In genomic region chr10:92593553-92594046, GRCh38 we compare ENCODE assay signal across 8 cellular contexts.
A peak's percentile ranks its signal among the peaks of the same experiment; 100 is the strongest.
DNase-seq lines count a peak whose midpoint lies in the region; ATAC-seq and TF ChIP-seq lines count a peak whose summit lies in the region.

No MANE protein-coding gene starts in this region.

- H3K36me3 ChIP-seq in OCI-LY1 (ENCODE audit: insufficient read depth, low read length): peaks cover 11% of the 10 kb centered on the region
- no peaks in the 10 kb centered on the region for H3K36me3 ChIP-seq in parathyroid adenoma (ENCODE audit: control insufficient read depth, insufficient read depth, low read length)

- no peak for DNase-seq in epithelial cell of prostate (ENCODE audit: low read depth, low spot score)
- DNase-seq in stimulated activated CD4-positive, alpha-beta T cell treated with anti-CD3 and anti-CD28 coated beads, Interleukin-4, amount 100 ng/mL, for 4 hours: no peak
- DNase-seq in GM03348 (ENCODE audit: low spot score): no peak
- DNase-seq in DMS153 treated with DMSO at 0.1 percent for 48 hours (lab: John Stamatoyannopoulos, UW; ENCODE audit: unreplicated experiment): no peak

- no peak for TF ChIP-seq CTCF in OCI-LY1 (IDR thresholded peaks at IDR 0.05; ENCODE audit: low read length)
- TF ChIP-seq CTCF in parathyroid adenoma (IDR thresholded peaks at IDR 0.05): no peak

- H4K20me1 ChIP-seq in OCI-LY1 (ENCODE audit: insufficient read depth, low read length): no peaks in the 10 kb centered on the region

- ATAC-seq in GM18502 (IDR thresholded peaks at IDR 0.05; ENCODE audit: poor library complexity, unreplicated experiment): no peak

- peak overlapping the region; percentile 93 for H3K4me2 ChIP-seq in OCI-LY1 (ENCODE audit: low read length)
- peak overlapping the region; percentile 60 for H3K4me2 ChIP-seq in parathyroid adenoma (ENCODE audit: low read length)

- 0 out of 2 replicates have a peak, but pooled peaks cover 2% of the 10 kb centered on the region for H3F3A ChIP-seq in OCI-LY1 (ENCODE audit: insufficient read depth, low read length)

- H3K9me3 ChIP-seq in OCI-LY1 (ENCODE audit: low read length) (no peaks in the 10 kb centered on the region), parathyroid adenoma (ENCODE audit: control insufficient read depth, low read length) (no peaks in the 10 kb centered on the region)

- H3K4me1 ChIP-seq in OCI-LY1 (ENCODE audit: insufficient read depth, low read length, severe bottlenecking): peaks cover 34% of the 10 kb centered on the region
- no peaks in the 10 kb centered on the region for H3K4me1 ChIP-seq in parathyroid adenoma

- H3K4me3 ChIP-seq in GM08714 (ENCODE audit: low read length) (peak overlapping the region; percentile 81), OCI-LY1 (ENCODE audit: low read depth, low read length, poor library complexity, severe bottlenecking) (peak overlapping the region; percentile 82), parathyroid adenoma (ENCODE audit: low read depth, low read length) (peak overlapping the region; percentile 67)

- H2AFZ ChIP-seq in OCI-LY1 (ENCODE audit: low read length): no peak overlapping the region
- H2AFZ ChIP-seq in parathyroid adenoma: peak overlapping the region; percentile 94

- H3K27ac ChIP-seq in OCI-LY1 (ENCODE audit: low read depth, low read length, poor library complexity, severe bottlenecking) (peak overlapping the region; percentile 94), epithelial cell of prostate (peak overlapping the region; percentile 97), parathyroid adenoma (no peak overlapping the region)

- H3K9ac ChIP-seq in OCI-LY1 (ENCODE audit: low read length) (peak overlapping the region; percentile 92), parathyroid adenoma (no peak overlapping the region)

- H3K27me3 ChIP-seq in OCI-LY1 (ENCODE audit: insufficient read depth, low read length) (no peaks in the 10 kb centered on the region), parathyroid adenoma (ENCODE audit: control insufficient read depth, insufficient read depth, low read length) (no peaks in the 10 kb centered on the region)

- peaks cover 53% of the 10 kb centered on the region for H3K79me2 ChIP-seq in OCI-LY1 (ENCODE audit: insufficient read depth, low read length)
- H3K79me2 ChIP-seq in parathyroid adenoma: no peaks in the 10 kb centered on the region

- no peaks in the 10 kb centered on the region for H3K9me2 ChIP-seq in OCI-LY1 (ENCODE audit: low read depth, low read length)
